Comparison of ENCODE assay signal across 14 cellular contexts in genomic region chr6:81263531-81264168, GRCh38.
DNase-seq lines count a peak whose midpoint lies in the region; ATAC-seq and TF ChIP-seq lines count a peak whose summit lies in the region.
"Had no signal": no experiment of that assay in that cellular context is flagged by ENCODE, and none has a peak within 500 bp of the region (broad histone marks: within the 10 kb centered on the region; RNA-seq: fewer than 3 reads in every experiment).

No MANE protein-coding gene starts in this region.

- no peak overlapping the region for H2BK20ac ChIP-seq in H9 (ENCODE audit: low read depth, low read length, poor library complexity, severe bottlenecking)

- no peak overlapping the region for H3K23ac ChIP-seq in H9 (ENCODE audit: insufficient read length, low read depth, low read length)
- H3K23ac ChIP-seq in neuronal stem cell (ENCODE audit: low read depth, low read length, poor library complexity) = no peak overlapping the region

- no peaks in the 10 kb centered on the region for H3K4me1 ChIP-seq in right atrium auricular region
- H3K4me1 ChIP-seq in H9 (ENCODE audit: insufficient read depth, low read length) = no peaks in the 10 kb centered on the region
- no peaks in the 10 kb centered on the region for H3K4me1 ChIP-seq in neuronal stem cell (ENCODE audit: control insufficient read depth in 2 of 2, insufficient read depth in 1 of 2, low read depth in 1 of 2, low read length in 2 of 2)
- H3K4me1 ChIP-seq in thoracic aorta (ENCODE audit: control insufficient read depth in 1 of 2, low read depth in 2 of 2) = peaks cover 0 to 12% of the 10 kb centered on the region in 2 donors
- H3K4me1 ChIP-seq: BLaER1 treated with 17β-estradiol and CSF1 and Interleukin-3, amounts not matched to agents 10 nM and 100 nM had no signal

- H2BK120ac ChIP-seq in H9 (ENCODE audit: low read depth, low read length, poor library complexity, severe bottlenecking) (no peak overlapping the region), neuronal stem cell (ENCODE audit: low read depth, low read length) (no peak overlapping the region)

- CTCF ChIA-PET in activated CD8-positive, alpha-beta T cell treated with anti-CD3 and anti-CD28 coated beads, Interleukin-2, amount 10 ng/mL, durations not matched to agents 7 days and 5 days (lab: Charles Lee) = no interaction called here

- H3K79me2 ChIP-seq in H9 (ENCODE audit: insufficient read depth, low read length) = no peaks in the 10 kb centered on the region

- no peak overlapping the region for H2BK5ac ChIP-seq in H9 (ENCODE audit: insufficient read length, low read length)
- H2BK5ac ChIP-seq in neuronal stem cell (ENCODE audit: low read length) = no peak overlapping the region

- TF ChIP-seq CTCF in right atrium auricular region (IDR thresholded peaks at IDR 0.05) = no peak
- no peak for TF ChIP-seq CTCF in H9 (conservative IDR thresholded peaks at IDR 0.05)
- no peak for TF ChIP-seq CTCF in thoracic aorta (IDR thresholded peaks at IDR 0.05)

- H3K4me3 ChIP-seq in right atrium auricular region (no peak overlapping the region), neuronal stem cell (ENCODE audit: low read length in 2 of 2) (no peak overlapping the region), thoracic aorta (no peak overlapping the region)
- H3K4me3 ChIP-seq: BLaER1 treated with 17β-estradiol and CSF1 and Interleukin-3, amounts not matched to agents 10 nM and 100 nM had no signal

- H3K4me2 ChIP-seq in H9 (ENCODE audit: insufficient read depth, insufficient read length, low read length) (no peak overlapping the region), neuronal stem cell (ENCODE audit: insufficient read depth, low read length, poor library complexity, severe bottlenecking) (no peak overlapping the region)
- H3K4me2 ChIP-seq: BLaER1 treated with 17β-estradiol and CSF1 and Interleukin-3, amounts not matched to agents 10 nM and 100 nM had no signal

- H3K4me1 Mint-ChIP-seq in H9 = no peaks in the 10 kb centered on the region
- H3K4me1 Mint-ChIP-seq in activated CD8-positive, alpha-beta T cell treated with anti-CD3 and anti-CD28 coated beads, Interleukin-2, amount 10 ng/mL, durations not matched to agents 7 days and 5 days (ENCODE audit: low read depth) = no peaks in the 10 kb centered on the region
- H3K4me1 Mint-ChIP-seq: CD4-positive, CD25-positive, alpha-beta regulatory T cell had no signal

- H4K20me1 ChIP-seq in H9 (ENCODE audit: control insufficient read depth, insufficient read depth, insufficient read length) = no peaks in the 10 kb centered on the region
- H4K20me1 ChIP-seq: BLaER1 treated with 17β-estradiol and CSF1 and Interleukin-3, amounts not matched to agents 10 nM and 100 nM had no signal

- H2AK5ac ChIP-seq in H9 (ENCODE audit: insufficient read length, low read length) = no peak overlapping the region
- no peak overlapping the region for H2AK5ac ChIP-seq in neuronal stem cell (ENCODE audit: low read depth, low read length)

- no peak overlapping the region for H4K5ac ChIP-seq in H9 (ENCODE audit: insufficient read length, low read depth, low read length)

- H3K9ac ChIP-seq in H9 (ENCODE audit: extremely low read depth, insufficient read length, low read length) (no peak overlapping the region), neuronal stem cell (ENCODE audit: low read depth, low read length, poor library complexity) (no peak overlapping the region)
- H3K9ac ChIP-seq: BLaER1 treated with 17β-estradiol and CSF1 and Interleukin-3, amounts not matched to agents 10 nM and 100 nM had no signal

- peaks cover 2% of the 10 kb centered on the region for H3K27me3 Mint-ChIP-seq in H9 (ENCODE audit: low read depth)
- no peaks in the 10 kb centered on the region for H3K27me3 Mint-ChIP-seq in activated CD8-positive, alpha-beta T cell treated with anti-CD3 and anti-CD28 coated beads, Interleukin-2, amount 10 ng/mL, durations not matched to agents 7 days and 5 days (ENCODE audit: low read depth)
- H3K27me3 Mint-ChIP-seq: CD4-positive, CD25-positive, alpha-beta regulatory T cell had no signal

- H3K27me3 ChIP-seq in right atrium auricular region = no peaks in the 10 kb centered on the region
- H3K27me3 ChIP-seq in H9 (ENCODE audit: insufficient read depth, low read length) = no peaks in the 10 kb centered on the region
- H3K27me3 ChIP-seq in neuronal stem cell (ENCODE audit: control insufficient read depth in 3 of 3, insufficient read depth in 3 of 3, low read depth in 1 of 3, low read length in 3 of 3) = no peaks in the 10 kb centered on the region
- H3K27me3 ChIP-seq in thoracic aorta (replicated peaks; ENCODE audit: insufficient read depth) = no peaks in the 10 kb centered on the region
- H3K27me3 ChIP-seq: BLaER1 treated with 17β-estradiol and CSF1 and Interleukin-3, amounts not matched to agents 10 nM and 100 nM had no signal

- no peak for ATAC-seq in thoracic aorta (ENCODE audit: insufficient number of reproducible peaks, low FRiP score, low read depth)
- ATAC-seq in activated CD8-positive, alpha-beta T cell treated with anti-CD3 and anti-CD28 coated beads, Interleukin-2, amount 10 ng/mL, durations not matched to agents 7 days and 5 days = no peak

- H3K36me3 Mint-ChIP-seq in H9 (ENCODE audit: insufficient read depth in 1 of 3, low read depth in 3 of 3) = no peaks in the 10 kb centered on the region
- no peaks in the 10 kb centered on the region for H3K36me3 Mint-ChIP-seq in activated CD8-positive, alpha-beta T cell treated with anti-CD3 and anti-CD28 coated beads, Interleukin-2, amount 10 ng/mL, durations not matched to agents 7 days and 5 days (ENCODE audit: low read depth)
- H3K36me3 Mint-ChIP-seq: CD4-positive, CD25-positive, alpha-beta regulatory T cell had no signal

- intact Hi-C loops in cardiac septum (cut with DNase I) = no loop called here

- H3T11ph ChIP-seq in H9 (ENCODE audit: low read length) = no peak overlapping the region

- H3K14ac ChIP-seq in H9 (ENCODE audit: insufficient read depth, low read length) (no peak overlapping the region), neuronal stem cell (ENCODE audit: low read length) (no peak overlapping the region)

- H3K23me2 ChIP-seq in H9 (ENCODE audit: insufficient read length, low read depth, low read length, poor library complexity, severe bottlenecking) = no peaks in the 10 kb centered on the region

- H3K9me3 ChIP-seq in right atrium auricular region = no peaks in the 10 kb centered on the region
- H3K9me3 ChIP-seq in H9 (ENCODE audit: control insufficient read depth, low read depth, low read length) = no peaks in the 10 kb centered on the region
- no peaks in the 10 kb centered on the region for H3K9me3 ChIP-seq in neuronal stem cell (replicated peaks in 1 of 2; ENCODE audit: control insufficient read depth in 2 of 2, insufficient read depth in 1 of 2, low read depth in 1 of 2, low read length in 2 of 2)
- no peaks in the 10 kb centered on the region for H3K9me3 ChIP-seq in thoracic aorta
- H3K9me3 ChIP-seq: BLaER1 treated with 17β-estradiol and CSF1 and Interleukin-3, amounts not matched to agents 10 nM and 100 nM had no signal

- H3K4me3 Mint-ChIP-seq in H9 = no peak overlapping the region
- H3K4me3 Mint-ChIP-seq in activated CD8-positive, alpha-beta T cell treated with anti-CD3 and anti-CD28 coated beads, Interleukin-2, amount 10 ng/mL, durations not matched to agents 7 days and 5 days = no peak overlapping the region
- H3K4me3 Mint-ChIP-seq: CD4-positive, CD25-positive, alpha-beta regulatory T cell; HFFc6 had no signal

- no peak overlapping the region for H3K56ac ChIP-seq in H9 (ENCODE audit: insufficient read length, low read depth, low read length)

- H4K8ac ChIP-seq in H9 (replicated peaks; ENCODE audit: insufficient read length, low read depth, low read length) (no peak overlapping the region), neuronal stem cell (ENCODE audit: low read depth, low read length) (no peak overlapping the region)

- H3K9me3 Mint-ChIP-seq in H9 = peaks cover 0 to 5% of the 10 kb centered on the region in 2 experiments; a peak in 2 of 5 replicates
- H3K9me3 Mint-ChIP-seq in activated CD8-positive, alpha-beta T cell treated with anti-CD3 and anti-CD28 coated beads, Interleukin-2, amount 10 ng/mL, durations not matched to agents 7 days and 5 days (ENCODE audit: insufficient read depth) = no peaks in the 10 kb centered on the region

- DNase-seq in cardiac septum (ENCODE audit: low spot score) = peak; percentile 70
- DNase-seq in right atrium auricular region (ENCODE audit: low spot score) = no peak
- peak; percentile 15 for DNase-seq in H9
- DNase-seq in neuronal stem cell (ENCODE audit: low spot score) = no peak
- no peak for DNase-seq in thoracic aorta (ENCODE audit: low spot score)
- no peak for DNase-seq in activated CD8-positive, alpha-beta T cell treated with anti-CD3 and anti-CD28 coated beads, Interleukin-2, amount 10 ng/mL, durations not matched to agents 7 days and 5 days
- no peak for DNase-seq in germinal center (ENCODE audit: low spot score)
- no peak for DNase-seq in NCI-H2196 treated with DMSO at 0.1 percent for 48 hours (lab: John Stamatoyannopoulos, UW; ENCODE audit: unreplicated experiment)
- DNase-seq: 8988T; CD4-positive, CD25-positive, alpha-beta regulatory T cell; DMS 273 treated with DMSO at 0.1 percent for 48 hours; HCEC 1CT; HFFc6 had no signal

- no peak overlapping the region for H3K18ac ChIP-seq in H9 (ENCODE audit: insufficient read length, low read depth, low read length)
- H3K18ac ChIP-seq in neuronal stem cell (ENCODE audit: low read length) = peak overlapping the region; percentile 67

- H3K27ac ChIP-seq in right atrium auricular region = no peak overlapping the region
- no peak overlapping the region for H3K27ac ChIP-seq in H9 (ENCODE audit: insufficient read length, low read depth, low read length)
- H3K27ac ChIP-seq in neuronal stem cell (replicated peaks; ENCODE audit: low read length) = no peak overlapping the region
- H3K27ac ChIP-seq in thoracic aorta = peak overlapping the region; percentile 53 to 61
- H3K27ac ChIP-seq: BLaER1 treated with 17β-estradiol and CSF1 and Interleukin-3, amounts not matched to agents 10 nM and 100 nM had no signal

- H3K4ac ChIP-seq in H9 (ENCODE audit: low read depth, low read length) = no peak overlapping the region
- H3K4ac ChIP-seq in neuronal stem cell (ENCODE audit: low read length) = no peak overlapping the region

- H2AFZ ChIP-seq in H9 (ENCODE audit: low read length) (no peak overlapping the region), neuronal stem cell (ENCODE audit: low read length) (no peak overlapping the region)

- no CpG with 5 or more reads among the region's 17 CpGs for WGBS in H9 (ENCODE audit: extremely low coverage, insufficient read length, low lambda C conversion rate)
- WGBS in neuronal stem cell (ENCODE audit: extremely low coverage in 2 of 2, insufficient read length in 2 of 2, insufficient replicate concordance in 1 of 2), 2 donors = no CpG with 5 or more reads among the region's 17 CpGs

- H2BK15ac ChIP-seq in H9 (ENCODE audit: low read depth, low read length) (no peak overlapping the region), neuronal stem cell (ENCODE audit: low read length) (no peak overlapping the region)

- H3K79me1 ChIP-seq in H9 (ENCODE audit: insufficient read depth, low read depth, low read length, poor library complexity, severe bottlenecking) (no peaks in the 10 kb centered on the region), neuronal stem cell (ENCODE audit: low read depth, low read length) (no peaks in the 10 kb centered on the region)

- H3K36me3 ChIP-seq in right atrium auricular region = no peaks in the 10 kb centered on the region
- H3K36me3 ChIP-seq in neuronal stem cell (replicated peaks in 1 of 2; ENCODE audit: control insufficient read depth in 2 of 2, insufficient read depth in 2 of 2, low read length in 2 of 2) = no peaks in the 10 kb centered on the region
- no peaks in the 10 kb centered on the region for H3K36me3 ChIP-seq in thoracic aorta
- H3K36me3 ChIP-seq: BLaER1 treated with 17β-estradiol and CSF1 and Interleukin-3, amounts not matched to agents 10 nM and 100 nM had no signal

- H4K91ac ChIP-seq in H9 (ENCODE audit: insufficient read length, low read depth, low read length) (no peak overlapping the region), neuronal stem cell (ENCODE audit: low read depth, low read length, poor library complexity) (no peak overlapping the region)

- POLR2A ChIA-PET in activated CD8-positive, alpha-beta T cell treated with anti-CD3 and anti-CD28 coated beads, Interleukin-2, amount 10 ng/mL, durations not matched to agents 7 days and 5 days (lab: Charles Lee) = no interaction called here

- H3K27ac Mint-ChIP-seq in H9 = no peak overlapping the region
- no peak overlapping the region for H3K27ac Mint-ChIP-seq in activated CD8-positive, alpha-beta T cell treated with anti-CD3 and anti-CD28 coated beads, Interleukin-2, amount 10 ng/mL, durations not matched to agents 7 days and 5 days
- H3K27ac Mint-ChIP-seq: CD4-positive, CD25-positive, alpha-beta regulatory T cell; HFFc6 had no signal

- H2BK12ac ChIP-seq in H9 (ENCODE audit: insufficient read length, low read depth, low read length) (no peak overlapping the region), neuronal stem cell (ENCODE audit: low read length) (no peak overlapping the region)

Comparison
In these comparisons a context has a peak if more than half of its experiments do, and no peak if none do; other contexts are left out.
1. DNase-seq: peak in cardiac septum (single experiment) and H9 (single experiment); none in right atrium auricular region (single experiment), neuronal stem cell (single experiment), thoracic aorta (single experiment), activated CD8-positive, alpha-beta T cell treated with anti-CD3 and anti-CD28 coated beads, Interleukin-2, amount 10 ng/mL, durations not matched to agents 7 days and 5 days (single experiment), germinal center (single experiment) and NCI-H2196 treated with DMSO at 0.1 percent for 48 hours (single experiment).
2. H3K27ac ChIP-seq: peak in thoracic aorta (2 of 2); none in right atrium auricular region (0 of 2), H9 (single experiment) and neuronal stem cell (single experiment).